8 cellular contexts compared by ENCODE assay signal in genomic region chr15:96339662-96340347, GRCh38. TPM values are rescaled to one million over a fixed set of nuclear protein-coding genes. Genes with fewer than 3 reads are reported as not detected.
DNase-seq lines count a peak whose midpoint lies in the region; ATAC-seq and TF ChIP-seq lines count a peak whose summit lies in the region.

No MANE protein-coding gene starts in this region.

- H3K4me1 ChIP-seq in heart right ventricle: peaks cover 0 to 50% (median 21%) of the 10 kb centered on the region in 9 donors
- H3K4me1 ChIP-seq in mucosa of stomach (ENCODE audit: control insufficient read depth, insufficient read depth, low read length): peaks cover 22% of the 10 kb centered on the region
- no peaks in the 10 kb centered on the region for H3K4me1 ChIP-seq in uterus

- H3K27ac Mint-ChIP-seq in activated naive CD8-positive, alpha-beta T cell treated with anti-CD3 and anti-CD28 coated beads for 36 hours: no peak overlapping the region

- no peak overlapping the region for H3K4me3 Mint-ChIP-seq in activated naive CD8-positive, alpha-beta T cell treated with anti-CD3 and anti-CD28 coated beads for 36 hours

- WGBS in heart right ventricle, 2 donors: 7 to 10% methylated on average over 8 of the region's 8 CpGs

- peaks cover 94% of the 10 kb centered on the region for H3K27me3 Mint-ChIP-seq in activated naive CD8-positive, alpha-beta T cell treated with anti-CD3 and anti-CD28 coated beads for 36 hours

- intact Hi-C loops in heart right ventricle (cut with DNase I) (loop anchor here in 6 of 10 donors (10.0 kb wide), 8 partner anchors 285 to 1925 kb away; no protein-coding TSS in a partner anchor), cardiac septum (cut with DNase I) (loop anchor here (10.0 kb wide), 1 partner anchor 735 kb away; no protein-coding TSS in a partner anchor), dorsolateral prefrontal cortex (cut with DNase I) (loop anchor here in 1 of 2 donors (5.0 to 10.0 kb wide), 2 partner anchors 1083 to 1665 kb away; no protein-coding TSS in a partner anchor), uterus (cut with DNase I; ENCODE audit: low total_unique reads) (no loop called here)

- H3K36me3 ChIP-seq in heart right ventricle (peaks cover 0 to 24% (median under 1%) of the 10 kb centered on the region in 9 donors), mucosa of stomach (ENCODE audit: control insufficient read depth, insufficient read depth, low read length) (no peaks in the 10 kb centered on the region), uterus (no peaks in the 10 kb centered on the region)

- H3K36me3 Mint-ChIP-seq in activated naive CD8-positive, alpha-beta T cell treated with anti-CD3 and anti-CD28 coated beads for 36 hours: peaks cover 2% of the 10 kb centered on the region

- no peak for DNase-seq in heart right ventricle
- no peak for DNase-seq in cardiac septum (ENCODE audit: low spot score)
- DNase-seq in dorsolateral prefrontal cortex: no peak
- DNase-seq in uterus: no peak
- no peak for DNase-seq in GM03348 (ENCODE audit: low spot score)
- no peak for DNase-seq in HK-2 (ENCODE audit: unreplicated experiment)
- no peak for DNase-seq in activated naive CD8-positive, alpha-beta T cell treated with anti-CD3 and anti-CD28 coated beads for 36 hours

- H3K27ac ChIP-seq in heart right ventricle (peak overlapping the region; percentile 86 to 96 (median 92)), dorsolateral prefrontal cortex (peak overlapping the region in 48 of 59 donors; percentile 8 to 94 (median 77)), uterus (peak overlapping the region; percentile 94 to 100)

- H3K4me1 Mint-ChIP-seq in activated naive CD8-positive, alpha-beta T cell treated with anti-CD3 and anti-CD28 coated beads for 36 hours: peaks cover 9% of the 10 kb centered on the region

- H3K27me3 ChIP-seq in heart right ventricle (peaks cover 0 to 97% (median 29%) of the 10 kb centered on the region in 7 donors), dorsolateral prefrontal cortex (peaks cover 7 to 100% (median 94%) of the 10 kb centered on the region in 45 donors), mucosa of stomach (ENCODE audit: control insufficient read depth, insufficient read depth, low read length) (no peaks in the 10 kb centered on the region), uterus (no peaks in the 10 kb centered on the region)

- no peak for ATAC-seq in heart right ventricle

- peak overlapping the region; percentile 53 to 87 (median 76) for H3K4me3 ChIP-seq in heart right ventricle
- peak overlapping the region in 54 of 59 donors; percentile 6 to 72 (median 51) for H3K4me3 ChIP-seq in dorsolateral prefrontal cortex
- peak overlapping the region; percentile 58 for H3K4me3 ChIP-seq in mucosa of stomach (ENCODE audit: low read length)
- peak overlapping the region; percentile 84 to 90 for H3K4me3 ChIP-seq in uterus

- H3K9me3 ChIP-seq in heart right ventricle: no peaks in the 10 kb centered on the region
- no peaks in the 10 kb centered on the region for H3K9me3 ChIP-seq in mucosa of stomach (ENCODE audit: control insufficient read depth, low read length)
- H3K9me3 ChIP-seq in uterus: no peaks in the 10 kb centered on the region

- no peak for TF ChIP-seq POLR2A in uterus (IDR thresholded peaks at IDR 0.05)

- TF ChIP-seq CTCF in heart right ventricle (IDR thresholded peaks at IDR 0.05) (no peak), dorsolateral prefrontal cortex (IDR thresholded peaks at IDR 0.05 in 54 of 56, conservative IDR thresholded peaks at IDR 0.05 in 2 of 56; ENCODE audit: low read depth in 1 of 56, partially characterized antibody in 56 of 56) (no peak), uterus (IDR thresholded peaks at IDR 0.05) (no peak)

- peaks cover 8% of the 10 kb centered on the region for H3K9me3 Mint-ChIP-seq in activated naive CD8-positive, alpha-beta T cell treated with anti-CD3 and anti-CD28 coated beads for 36 hours

- H3K9ac ChIP-seq in mucosa of stomach (ENCODE audit: low read length): peak overlapping the region; percentile 88

RNA-seq across cellular contexts. Expression of gene NR2F2, which starts 9.3 kb away (rescaled TPM):
- total RNA-seq in heart right ventricle (10 to 100 TPM in 8 of 10 donors, 1 to 10 TPM in 2; 8.2 to 31.7 (median 14.3) TPM), cardiac septum (21.0 TPM), dorsolateral prefrontal cortex (10 to 100 TPM in 65 of 120 experiments, 1 to 10 TPM in 55; 3.1 to 36.0 (median 10.5) TPM), uterus (100 to 1,000 TPM in 1 of 4 donors, 10 to 100 TPM in 3; 23.6 to 255 (median 51.9) TPM)
- polyA plus RNA-seq in heart right ventricle: 10 to 100 TPM; 21.1 to 22.9 TPM
- not detected for total RNA-seq in activated naive CD8-positive, alpha-beta T cell treated with anti-CD3 and anti-CD28 coated beads for 36 hours

Comparison
In these comparisons a context has a peak if more than half of its experiments do, and no peak if none do; other contexts are left out.
1. RNA of gene NR2F2, which starts 9.3 kb away (total RNA-seq): 23.6 to 255 TPM in uterus, 21.0 TPM in cardiac septum (single experiment), 8.2 to 31.7 TPM in heart right ventricle and 3.1 to 36.0 TPM in dorsolateral prefrontal cortex; not detected in activated naive CD8-positive, alpha-beta T cell treated with anti-CD3 and anti-CD28 coated beads for 36 hours; every median in the first group is over 4 times any median in the second.
2. Peak in every context shown above with its lines, with median percentiles within 50 percentile points of each other: H3K27ac ChIP-seq and H3K4me3 ChIP-seq.